In the genomic region with DNA sequence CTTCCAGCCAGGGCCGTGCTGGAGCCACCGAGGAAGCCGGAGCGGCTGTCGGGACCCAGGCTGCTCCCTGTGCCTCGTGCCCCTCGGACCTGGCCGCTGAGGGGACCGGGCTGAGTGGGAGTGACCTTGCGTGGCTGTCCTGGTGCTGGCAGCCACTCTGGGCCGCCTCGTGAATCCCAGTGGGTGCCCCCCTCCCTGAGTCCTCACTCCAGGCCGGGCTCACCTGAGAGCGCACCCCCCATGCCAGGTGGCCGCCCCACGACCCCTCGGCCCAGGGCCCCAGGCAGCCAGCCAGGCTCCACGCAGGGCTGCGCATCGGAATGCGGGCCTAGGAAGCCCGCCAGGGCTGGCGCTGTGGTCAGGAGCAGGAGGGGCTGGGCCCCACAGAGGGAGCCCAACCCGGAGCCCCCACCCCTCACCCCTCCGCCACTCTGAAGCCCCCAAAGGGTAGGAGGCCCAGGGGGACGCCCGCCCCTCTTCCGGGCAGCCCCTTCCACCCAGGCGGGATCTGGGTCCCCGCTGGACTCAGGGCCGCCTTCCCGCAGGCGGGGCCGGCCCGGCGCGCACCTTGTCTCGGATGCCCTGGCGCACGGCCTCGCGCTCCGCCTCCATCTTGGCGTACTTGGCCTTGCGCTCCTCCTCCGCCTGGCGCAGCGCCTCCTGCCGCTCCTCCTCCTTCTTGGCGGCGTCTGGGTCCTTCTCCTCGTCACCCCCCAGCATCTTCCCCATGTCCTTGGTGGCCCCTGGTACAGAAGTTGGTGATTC, we compare ENCODE assay signal across 8 cellular contexts. TPM values are rescaled to one million over a fixed set of nuclear protein-coding genes. Genes with fewer than 3 reads are reported as not detected.
DNase-seq lines count a peak whose midpoint lies in the region; ATAC-seq and TF ChIP-seq lines count a peak whose summit lies in the region.

No MANE protein-coding gene starts in this region.

- peaks cover 34% of the 10 kb centered on the region for H3K27me3 ChIP-seq in rectal smooth muscle tissue (ENCODE audit: control insufficient read depth, insufficient read depth, low read length)

- DNase-seq in D341Med (ENCODE audit: low spot score) (peak; percentile 20), chondrocyte (ENCODE audit: low spot score) (peak; percentile 87), COLO668 (lab: John Stamatoyannopoulos, UW; ENCODE audit: unreplicated experiment) (no peak), NCI-H2171 treated with DMSO at 0.1 percent for 48 hours (lab: John Stamatoyannopoulos, UW) (no peak)
- DNase-seq in T-helper 2 cell treated with Interferon-gamma antibody and Interleukin-4, amounts not matched to agents 5 μg/mL and 100 μg/mL, for 36 hours (ENCODE audit: low spot score), result peak; percentile 34

- no peak overlapping the region for H3K27ac Mint-ChIP-seq in T-helper 2 cell treated with Interferon-gamma antibody and Interleukin-4, amounts not matched to agents 5 μg/mL and 100 μg/mL, for 36 hours
- no peak overlapping the region for H3K27ac Mint-ChIP-seq in chondrocyte (ENCODE audit: unreplicated experiment)

- peaks cover 47% of the 10 kb centered on the region for H3K27me3 Mint-ChIP-seq in T-helper 2 cell treated with Interferon-gamma antibody and Interleukin-4, amounts not matched to agents 5 μg/mL and 100 μg/mL, for 36 hours (ENCODE audit: low read depth)
- H3K27me3 Mint-ChIP-seq in chondrocyte (ENCODE audit: low read depth), result peaks cover 27% of the 10 kb centered on the region

- H3K4me3 Mint-ChIP-seq in T-helper 2 cell treated with Interferon-gamma antibody and Interleukin-4, amounts not matched to agents 5 μg/mL and 100 μg/mL, for 36 hours, result peak overlapping the region; percentile 72
- no peak overlapping the region for H3K4me3 Mint-ChIP-seq in chondrocyte (ENCODE audit: unreplicated experiment)

- H3K4me1 Mint-ChIP-seq in T-helper 2 cell treated with Interferon-gamma antibody and Interleukin-4, amounts not matched to agents 5 μg/mL and 100 μg/mL, for 36 hours (ENCODE audit: low read depth), result peaks cover 14% of the 10 kb centered on the region
- H3K4me1 Mint-ChIP-seq in chondrocyte (ENCODE audit: low read depth), result peaks cover 3% of the 10 kb centered on the region

- H3K27ac ChIP-seq in rectal smooth muscle tissue (ENCODE audit: low read depth, low read length), result no peak overlapping the region

- H3K4me1 ChIP-seq in rectal smooth muscle tissue (ENCODE audit: control insufficient read depth, insufficient read depth, low read length), result no peaks in the 10 kb centered on the region

- TF ChIP-seq CTCF in chondrocyte (IDR thresholded peaks at IDR 0.05), result no peak

- H3K36me3 ChIP-seq in rectal smooth muscle tissue (ENCODE audit: control insufficient read depth, insufficient read depth, low read length), result no peaks in the 10 kb centered on the region

- H3K9me3 Mint-ChIP-seq in T-helper 2 cell treated with Interferon-gamma antibody and Interleukin-4, amounts not matched to agents 5 μg/mL and 100 μg/mL, for 36 hours, result no peaks in the 10 kb centered on the region
- H3K9me3 Mint-ChIP-seq in chondrocyte (ENCODE audit: low read depth), result no peaks in the 10 kb centered on the region

- H3K36me3 Mint-ChIP-seq in T-helper 2 cell treated with Interferon-gamma antibody and Interleukin-4, amounts not matched to agents 5 μg/mL and 100 μg/mL, for 36 hours (ENCODE audit: low read depth), result no peaks in the 10 kb centered on the region
- H3K36me3 Mint-ChIP-seq in chondrocyte (ENCODE audit: low read depth), result no peaks in the 10 kb centered on the region

- ATAC-seq in HG02938 (IDR thresholded peaks at IDR 0.05; ENCODE audit: unreplicated experiment), result no peak
- ATAC-seq in HG02763 (IDR thresholded peaks at IDR 0.05; ENCODE audit: unreplicated experiment), result no peak

- no peak overlapping the region for H3K9ac ChIP-seq in rectal smooth muscle tissue (ENCODE audit: low read length)

- peak overlapping the region; percentile 32 for H3K4me3 ChIP-seq in rectal smooth muscle tissue (ENCODE audit: low read length)

RNA-seq across cellular contexts. Expression of gene CPLX1, which starts 33.9 kb away (rescaled TPM):
- total RNA-seq in chondrocyte, result not detected in 3 replicates

Comparison
In these comparisons a context has a peak if more than half of its experiments do, and no peak if none do; other contexts are left out.
1. DNase-seq: peak in D341Med (single experiment), T-helper 2 cell treated with Interferon-gamma antibody and Interleukin-4, amounts not matched to agents 5 μg/mL and 100 μg/mL, for 36 hours (single experiment) and chondrocyte (single experiment); none in COLO668 (single experiment) and NCI-H2171 treated with DMSO at 0.1 percent for 48 hours (single experiment).